9 cellular contexts compared by ENCODE assay signal in the genomic region with DNA sequence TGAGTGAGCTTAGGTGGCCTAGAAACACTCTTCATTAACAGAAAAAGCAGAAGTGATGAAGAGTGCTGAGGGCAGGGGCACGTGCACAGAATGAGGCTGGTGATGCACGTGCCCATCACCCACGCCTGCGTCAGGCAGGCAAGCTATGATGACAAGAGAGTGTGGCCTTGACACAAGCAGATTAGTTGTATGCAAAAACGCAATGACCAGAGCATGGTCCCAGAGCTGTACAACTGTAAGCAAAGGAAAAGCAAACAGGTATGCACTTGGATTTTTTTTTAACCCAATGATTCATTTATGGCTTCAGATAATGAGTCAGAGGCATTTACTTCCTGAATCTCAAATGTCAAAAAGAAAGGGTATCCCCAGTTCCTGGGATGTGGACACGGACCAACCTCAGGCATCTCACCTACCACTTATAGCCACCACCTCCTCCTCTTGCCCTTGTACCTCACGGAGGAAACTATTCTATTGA. TPM values are rescaled to one million over a fixed set of nuclear protein-coding genes. Genes with fewer than 3 reads are reported as not detected.
DNase-seq lines count a peak whose midpoint lies in the region; ATAC-seq, FAIRE-seq and TF ChIP-seq lines count a peak whose summit lies in the region.
"Had no signal": no experiment of that assay in that cellular context is flagged by ENCODE, and none has a peak within 500 bp of the region (broad histone marks: within the 10 kb centered on the region; RNA-seq: fewer than 3 reads in every experiment).

No MANE protein-coding gene starts in this region.

- ATAC-seq in GM18502 (IDR thresholded peaks at IDR 0.05; ENCODE audit: poor library complexity, unreplicated experiment) (peak; percentile 92), GM21786 (IDR thresholded peaks at IDR 0.05; ENCODE audit: unreplicated experiment) (peak; percentile 70)

- no peaks in the 10 kb centered on the region for H3K36me3 Mint-ChIP-seq in activated T-helper 2 cell treated with anti-CD3 and anti-CD28 coated beads, Interferon-gamma antibody, Interleukin-2, Interleukin-4, amounts not matched to agents 10 μg/mL and 5 μg/mL and 100 μg/mL, durations not matched to agents 14 hours and 24 hours and 36 hours (ENCODE audit: low read depth)

- no peak overlapping the region for H3K27ac ChIP-seq in right atrium auricular region

- H3K27me3 Mint-ChIP-seq in activated T-helper 2 cell treated with anti-CD3 and anti-CD28 coated beads, Interferon-gamma antibody, Interleukin-2, Interleukin-4, amounts not matched to agents 10 μg/mL and 5 μg/mL and 100 μg/mL, durations not matched to agents 14 hours and 24 hours and 36 hours (ENCODE audit: low read depth), result peaks cover 29% of the 10 kb centered on the region

- FAIRE-seq in HTR-8/SVneo (lab: Jason Lieb, UNC) (peak; percentile 40), D721Med (lab: Jason Lieb, UNC) (no peak)

- peaks cover 5% of the 10 kb centered on the region for H3K4me1 Mint-ChIP-seq in activated T-helper 2 cell treated with anti-CD3 and anti-CD28 coated beads, Interferon-gamma antibody, Interleukin-2, Interleukin-4, amounts not matched to agents 10 μg/mL and 5 μg/mL and 100 μg/mL, durations not matched to agents 14 hours and 24 hours and 36 hours (ENCODE audit: low read depth)
- H3K4me1 Mint-ChIP-seq: activated naive CD4-positive, alpha-beta T cell treated with anti-CD3 and anti-CD28 coated beads, Interleukin-2, amount 50 U/mL, for 24 hours had no signal

- no peaks in the 10 kb centered on the region for H3K9me3 ChIP-seq in right atrium auricular region

- peak; percentile 45 for DNase-seq in HTR-8/SVneo (ENCODE audit: insufficient read length, low spot score)
- DNase-seq in islet precursor cell, result peak; percentile 32
- no peak for DNase-seq in D721Med (ENCODE audit: insufficient read length, low spot score)
- DNase-seq in activated T-helper 2 cell treated with anti-CD3 and anti-CD28 coated beads, Interferon-gamma antibody, Interleukin-2, Interleukin-4, amounts not matched to agents 10 μg/mL and 5 μg/mL and 100 μg/mL, durations not matched to agents 14 hours and 24 hours and 36 hours (ENCODE audit: low spot score), result no peak
- no peak for DNase-seq in activated naive CD4-positive, alpha-beta T cell treated with Interleukin-2 at 50 U/mL for 16 hours
- DNase-seq in right atrium auricular region (ENCODE audit: low spot score), result no peak

- no peak overlapping the region for H3K27ac Mint-ChIP-seq in activated T-helper 2 cell treated with anti-CD3 and anti-CD28 coated beads, Interferon-gamma antibody, Interleukin-2, Interleukin-4, amounts not matched to agents 10 μg/mL and 5 μg/mL and 100 μg/mL, durations not matched to agents 14 hours and 24 hours and 36 hours
- H3K27ac Mint-ChIP-seq: activated naive CD4-positive, alpha-beta T cell treated with anti-CD3 and anti-CD28 coated beads, Interleukin-2, amount 50 U/mL, for 24 hours had no signal

- no peaks in the 10 kb centered on the region for H3K36me3 ChIP-seq in right atrium auricular region

- TF ChIP-seq CTCF in D721Med (IDR thresholded peaks at IDR 0.05; ENCODE audit: insufficient read depth, missing control alignments), result no peak
- TF ChIP-seq CTCF in right atrium auricular region (IDR thresholded peaks at IDR 0.05), result no peak

- H3K4me1 ChIP-seq in right atrium auricular region, result no peaks in the 10 kb centered on the region

- intact Hi-C loops in activated T-helper 2 cell treated with anti-CD3 and anti-CD28 coated beads, Interferon-gamma antibody, Interleukin-2, Interleukin-4, amounts not matched to agents 10 μg/mL and 5 μg/mL and 100 μg/mL, durations not matched to agents 14 hours and 24 hours and 36 hours (cut with micrococcal nuclease), result no loop called here

- no peaks in the 10 kb centered on the region for H3K9me3 Mint-ChIP-seq in activated T-helper 2 cell treated with anti-CD3 and anti-CD28 coated beads, Interferon-gamma antibody, Interleukin-2, Interleukin-4, amounts not matched to agents 10 μg/mL and 5 μg/mL and 100 μg/mL, durations not matched to agents 14 hours and 24 hours and 36 hours
- H3K9me3 Mint-ChIP-seq: activated naive CD4-positive, alpha-beta T cell treated with anti-CD3 and anti-CD28 coated beads, Interleukin-2, amount 50 U/mL, for 24 hours had no signal

- no peak overlapping the region for H3K4me3 ChIP-seq in right atrium auricular region

- no peaks in the 10 kb centered on the region for H3K27me3 ChIP-seq in right atrium auricular region

- no peak overlapping the region for H3K4me3 Mint-ChIP-seq in activated T-helper 2 cell treated with anti-CD3 and anti-CD28 coated beads, Interferon-gamma antibody, Interleukin-2, Interleukin-4, amounts not matched to agents 10 μg/mL and 5 μg/mL and 100 μg/mL, durations not matched to agents 14 hours and 24 hours and 36 hours (ENCODE audit: low read depth)
- H3K4me3 Mint-ChIP-seq: activated naive CD4-positive, alpha-beta T cell treated with anti-CD3 and anti-CD28 coated beads, Interleukin-2, amount 50 U/mL, for 24 hours had no signal

RNA-seq across cellular contexts. Expression of a gene that starts 9.1 kb away (rescaled TPM):
- 0.16 TPM in 1 of 2 replicates, not detected in the other for total RNA-seq in activated T-helper 2 cell treated with anti-CD3 and anti-CD28 coated beads, Interferon-gamma antibody, Interleukin-2, Interleukin-4, amounts not matched to agents 10 μg/mL and 5 μg/mL and 100 μg/mL, durations not matched to agents 14 hours and 24 hours and 36 hours
- total RNA-seq in right atrium auricular region, result not detected

RNA-seq across cellular contexts. Expression of a gene that starts 27.4 kb away (rescaled TPM):
- total RNA-seq in activated T-helper 2 cell treated with anti-CD3 and anti-CD28 coated beads, Interferon-gamma antibody, Interleukin-2, Interleukin-4, amounts not matched to agents 10 μg/mL and 5 μg/mL and 100 μg/mL, durations not matched to agents 14 hours and 24 hours and 36 hours, result not detected in 2 replicates
- total RNA-seq in right atrium auricular region, result not detected

Comparison
In these comparisons a context has a peak if more than half of its experiments do, and no peak if none do; other contexts are left out.
1. DNase-seq: peak in HTR-8/SVneo (single experiment) and islet precursor cell (single experiment); none in D721Med (single experiment), activated T-helper 2 cell treated with anti-CD3 and anti-CD28 coated beads, Interferon-gamma antibody, Interleukin-2, Interleukin-4, amounts not matched to agents 10 μg/mL and 5 μg/mL and 100 μg/mL, durations not matched to agents 14 hours and 24 hours and 36 hours (single experiment), activated naive CD4-positive, alpha-beta T cell treated with Interleukin-2 at 50 U/mL for 16 hours (single experiment) and right atrium auricular region (single experiment).